In genomic region chr21:33265664-33266049, GRCh38 we compare ENCODE assay signal across 8 cellular contexts. TPM values are rescaled to one million over a fixed set of nuclear protein-coding genes. Genes with fewer than 3 reads are reported as not detected.
DNase-seq lines count a peak whose midpoint lies in the region; ATAC-seq and TF ChIP-seq lines count a peak whose summit lies in the region.

No MANE protein-coding gene starts in this region.

- H3K9me3 ChIP-seq in T-helper 17 cell (ENCODE audit: control insufficient read depth, low read length, poor library complexity, severe bottlenecking) (no peaks in the 10 kb centered on the region), mucosa of descending colon (no peaks in the 10 kb centered on the region)

- H3K27me3 Mint-ChIP-seq in T-helper 17 cell = no peaks in the 10 kb centered on the region

- peak overlapping the region; percentile 97 for H3K27ac Mint-ChIP-seq in T-helper 17 cell

- peak overlapping the region; percentile 98 for H3K4me3 Mint-ChIP-seq in T-helper 17 cell

- TF ChIP-seq CTCF in BJ (IDR thresholded peaks at IDR 0.05; ENCODE audit: insufficient read depth, low read depth, low read length) (no peak), epithelial cell of proximal tubule (conservative IDR thresholded peaks at IDR 0.05; ENCODE audit: low read depth, low read length) (no peak), mucosa of descending colon (IDR thresholded peaks at IDR 0.05) (no peak)

- ATAC-seq in GM18873 (IDR thresholded peaks at IDR 0.05; ENCODE audit: low FRiP score, unreplicated experiment) = peak; percentile 29
- peak; percentile 17 for ATAC-seq in HG03439 (IDR thresholded peaks at IDR 0.05; ENCODE audit: unreplicated experiment)
- ATAC-seq in T-helper 17 cell = peak; percentile 77
- peak; percentile 29 for ATAC-seq in mucosa of descending colon

- H3K27me3 ChIP-seq in BJ (ENCODE audit: control insufficient read depth, insufficient read depth, low read length) = no peaks in the 10 kb centered on the region

- H3K4me3 ChIP-seq in BJ (ENCODE audit: low read depth, low read length) = peak overlapping the region; percentile 92
- peak overlapping the region; percentile 74 for H3K4me3 ChIP-seq in epithelial cell of proximal tubule (ENCODE audit: low read depth, low read length)
- peak overlapping the region; percentile 69 for H3K4me3 ChIP-seq in mucosa of descending colon

- intact Hi-C loops in mucosa of descending colon (cut with DNase I, micrococcal nuclease) = no loop called here

- H3K36me3 ChIP-seq in BJ (ENCODE audit: control insufficient read depth, insufficient read depth, low read length) (peaks cover 9% of the 10 kb centered on the region), mucosa of descending colon (ENCODE audit: low read depth) (no peaks in the 10 kb centered on the region)

- POLR2A ChIA-PET in BJ (lab: Charles Lee) = interaction anchor here (0.6 kb wide), 1 partner anchor 59 kb away, joined by 4 read pairs; the partner anchor contains the start of gene IFNAR1

- CTCF ChIA-PET in BJ (lab: Yijun Ruan, JAX) = interaction anchor here (0.6 to 1.5 kb wide), 2 partner anchors 34 to 218 kb away, joined by 3 read pairs; no protein-coding TSS in a partner anchor

- H3K4me1 ChIP-seq in mucosa of descending colon (ENCODE audit: low read depth) = peaks cover 26% of the 10 kb centered on the region

- no peak for DNase-seq in BJ (ENCODE audit: low read depth)
- peak in 1 of 3 donors; percentile 27 for DNase-seq in T-helper 17 cell
- DNase-seq in epithelial cell of proximal tubule (ENCODE audit: low read depth) = no peak
- peak; percentile 51 to 71 (median 51) for DNase-seq in mucosa of descending colon
- DNase-seq in occipital lobe (lab: John Stamatoyannopoulos, UW) = no peak
- DNase-seq in NCI-H2029 (lab: John Stamatoyannopoulos, UW) = no peak

- H3K36me3 Mint-ChIP-seq in T-helper 17 cell (ENCODE audit: low read depth) = peaks cover 8% of the 10 kb centered on the region

- peaks cover 44% of the 10 kb centered on the region for H3K4me1 Mint-ChIP-seq in T-helper 17 cell

RNA-seq across cellular contexts. Expression of gene IL10RB, which starts 0.5 kb away (rescaled TPM):
- polyA plus RNA-seq in BJ (2011; rRNA removed) = 56.8 and 63.7 TPM in 2 replicates
- polyA minus RNA-seq in BJ (2011; rRNA and poly(A)+ RNA removed) = 25.5 and 54.7 TPM in 2 replicates
- total RNA-seq in T-helper 17 cell = 10 to 100 TPM; 17.0 to 18.9 TPM
- 11.0 and 16.7 TPM in 2 replicates for total RNA-seq in epithelial cell of proximal tubule
- 100 to 1,000 TPM in 1 of 3 donors, 10 to 100 TPM in 2; 45.3 to 100 (median 77.0) TPM for total RNA-seq in mucosa of descending colon
- total RNA-seq in occipital lobe = 10.3 TPM

RNA-seq across cellular contexts. Expression of gene IFNAR2, which starts 35.9 kb away (rescaled TPM):
- 10.3 and 22.2 TPM in 2 replicates for polyA plus RNA-seq in BJ (2011; rRNA removed)
- 5.5 and 5.7 TPM in 2 replicates for polyA minus RNA-seq in BJ (2011; rRNA and poly(A)+ RNA removed)
- total RNA-seq in T-helper 17 cell (10 to 100 TPM; 40.5 to 48.1 TPM), epithelial cell of proximal tubule (4.7 and 7.0 TPM in 2 replicates), mucosa of descending colon (10 to 100 TPM; 11.9 to 20.5 (median 18.2) TPM), occipital lobe (9.5 TPM)

RNA-seq across cellular contexts. Expression of gene IFNAR1, which starts 59.1 kb away (rescaled TPM):
- polyA plus RNA-seq in BJ (2011; rRNA removed) = 11.4 and 15.0 TPM in 2 replicates
- polyA minus RNA-seq in BJ (2011; rRNA and poly(A)+ RNA removed) = 14.2 and 14.3 TPM in 2 replicates
- total RNA-seq in T-helper 17 cell (10 to 100 TPM; 16.6 to 27.6 TPM), epithelial cell of proximal tubule (8.6 and 8.8 TPM in 2 replicates), mucosa of descending colon (10 to 100 TPM; 41.9 to 49.5 (median 43.3) TPM), occipital lobe (49.9 TPM)

Comparison
In these comparisons a context has a peak if more than half of its experiments do, and no peak if none do; other contexts are left out.
1. DNase-seq: peak in mucosa of descending colon (3 of 3); none in BJ (single experiment), epithelial cell of proximal tubule (single experiment), occipital lobe (single experiment) and NCI-H2029 (single experiment).
2. ATAC-seq: peak in every context shown above with its lines; median percentile 77 in T-helper 17 cell; 29 in GM18873; 29 in mucosa of descending colon; 17 in HG03439.
3. Peak in every context shown above with its lines, with median percentiles within 50 percentile points of each other: H3K4me3 ChIP-seq.